2 cellular contexts compared by ENCODE assay signal in the genomic region with DNA sequence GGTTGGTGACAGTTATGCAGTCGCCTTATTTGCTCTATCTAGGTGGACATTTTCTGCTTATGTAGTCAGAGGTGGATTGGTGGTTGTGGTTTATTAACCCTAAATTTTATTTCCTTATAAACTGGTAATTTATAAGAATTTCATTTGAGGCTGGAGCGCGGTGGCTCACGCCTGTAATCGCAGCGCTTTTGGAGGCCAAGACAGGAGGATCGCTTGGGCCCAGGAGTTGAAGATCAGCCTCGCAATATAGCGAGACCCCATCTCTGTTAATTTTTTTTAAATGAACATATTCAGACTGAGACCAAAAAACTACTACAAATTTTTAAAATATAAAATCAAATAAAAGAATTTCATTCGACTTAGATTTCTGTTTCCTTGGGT.
TF ChIP-seq lines count a peak whose summit lies in the region.

No MANE protein-coding gene starts in this region.

TF ChIP-seq in A549, 52 proteins besides CTCF, POLR2A, EP300 and RAD21:
- TF ChIP-seq RARB (CRISPR knock-in tag; IDR thresholded peaks at IDR 0.05) (no peak), BHLHE40 (IDR thresholded peaks at IDR 0.05; ENCODE audit: low read depth, low read length) (no peak), SMC3 (IDR thresholded peaks at IDR 0.05) (no peak), MAFK (IDR thresholded peaks at IDR 0.05; ENCODE audit: partially characterized antibody) (no peak), JUNB (IDR thresholded peaks at IDR 0.05) (no peak), FOXS1 (CRISPR knock-in tag; IDR thresholded peaks at IDR 0.05) (no peak), ZSCAN20 (CRISPR knock-in tag; IDR thresholded peaks at IDR 0.05) (no peak), ZNF302 (CRISPR knock-in tag; IDR thresholded peaks at IDR 0.05) (no peak), HOXA7 (CRISPR knock-in tag; IDR thresholded peaks at IDR 0.05) (no peak), HEYL (CRISPR knock-in tag; IDR thresholded peaks at IDR 0.05) (no peak), RFX5 (IDR thresholded peaks at IDR 0.05) (no peak), FOSL2 (IDR thresholded peaks at IDR 0.05) (no peak), FOSL2 (CRISPR knock-in tag; IDR thresholded peaks at IDR 0.05) (no peak), EHMT2 (IDR thresholded peaks at IDR 0.05; ENCODE audit: low read depth) (no peak), ZC3H11A (IDR thresholded peaks at IDR 0.05) (no peak)
- TF ChIP-seq, protein P1, sequence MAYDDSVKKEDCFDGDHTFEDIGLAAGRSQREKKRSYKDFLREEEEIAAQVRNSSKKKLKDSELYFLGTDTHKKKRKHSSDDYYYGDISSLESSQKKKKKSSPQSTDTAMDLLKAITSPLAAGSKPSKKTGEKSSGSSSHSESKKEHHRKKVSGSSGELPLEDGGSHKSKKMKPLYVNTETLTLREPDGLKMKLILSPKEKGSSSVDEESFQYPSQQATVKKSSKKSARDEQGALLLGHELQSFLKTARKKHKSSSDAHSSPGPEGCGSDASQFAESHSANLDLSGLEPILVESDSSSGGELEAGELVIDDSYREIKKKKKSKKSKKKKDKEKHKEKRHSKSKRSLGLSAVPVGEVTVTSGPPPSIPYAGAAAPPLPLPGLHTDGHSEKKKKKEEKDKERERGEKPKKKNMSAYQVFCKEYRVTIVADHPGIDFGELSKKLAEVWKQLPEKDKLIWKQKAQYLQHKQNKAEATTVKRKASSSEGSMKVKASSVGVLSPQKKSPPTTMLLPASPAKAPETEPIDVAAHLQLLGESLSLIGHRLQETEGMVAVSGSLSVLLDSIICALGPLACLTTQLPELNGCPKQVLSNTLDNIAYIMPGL (CRISPR knock-in tag; IDR thresholded peaks at IDR 0.05; ENCODE audit: borderline replicate concordance) = no peak
- TF ChIP-seq, protein P2, sequence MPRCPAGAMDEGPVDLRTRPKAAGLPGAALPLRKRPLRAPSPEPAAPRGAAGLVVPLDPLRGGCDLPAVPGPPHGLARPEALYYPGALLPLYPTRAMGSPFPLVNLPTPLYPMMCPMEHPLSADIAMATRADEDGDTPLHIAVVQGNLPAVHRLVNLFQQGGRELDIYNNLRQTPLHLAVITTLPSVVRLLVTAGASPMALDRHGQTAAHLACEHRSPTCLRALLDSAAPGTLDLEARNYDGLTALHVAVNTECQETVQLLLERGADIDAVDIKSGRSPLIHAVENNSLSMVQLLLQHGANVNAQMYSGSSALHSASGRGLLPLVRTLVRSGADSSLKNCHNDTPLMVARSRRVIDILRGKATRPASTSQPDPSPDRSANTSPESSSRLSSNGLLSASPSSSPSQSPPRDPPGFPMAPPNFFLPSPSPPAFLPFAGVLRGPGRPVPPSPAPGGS (IDR thresholded peaks at IDR 0.05) = no peak
- TF ChIP-seq, protein P3, sequence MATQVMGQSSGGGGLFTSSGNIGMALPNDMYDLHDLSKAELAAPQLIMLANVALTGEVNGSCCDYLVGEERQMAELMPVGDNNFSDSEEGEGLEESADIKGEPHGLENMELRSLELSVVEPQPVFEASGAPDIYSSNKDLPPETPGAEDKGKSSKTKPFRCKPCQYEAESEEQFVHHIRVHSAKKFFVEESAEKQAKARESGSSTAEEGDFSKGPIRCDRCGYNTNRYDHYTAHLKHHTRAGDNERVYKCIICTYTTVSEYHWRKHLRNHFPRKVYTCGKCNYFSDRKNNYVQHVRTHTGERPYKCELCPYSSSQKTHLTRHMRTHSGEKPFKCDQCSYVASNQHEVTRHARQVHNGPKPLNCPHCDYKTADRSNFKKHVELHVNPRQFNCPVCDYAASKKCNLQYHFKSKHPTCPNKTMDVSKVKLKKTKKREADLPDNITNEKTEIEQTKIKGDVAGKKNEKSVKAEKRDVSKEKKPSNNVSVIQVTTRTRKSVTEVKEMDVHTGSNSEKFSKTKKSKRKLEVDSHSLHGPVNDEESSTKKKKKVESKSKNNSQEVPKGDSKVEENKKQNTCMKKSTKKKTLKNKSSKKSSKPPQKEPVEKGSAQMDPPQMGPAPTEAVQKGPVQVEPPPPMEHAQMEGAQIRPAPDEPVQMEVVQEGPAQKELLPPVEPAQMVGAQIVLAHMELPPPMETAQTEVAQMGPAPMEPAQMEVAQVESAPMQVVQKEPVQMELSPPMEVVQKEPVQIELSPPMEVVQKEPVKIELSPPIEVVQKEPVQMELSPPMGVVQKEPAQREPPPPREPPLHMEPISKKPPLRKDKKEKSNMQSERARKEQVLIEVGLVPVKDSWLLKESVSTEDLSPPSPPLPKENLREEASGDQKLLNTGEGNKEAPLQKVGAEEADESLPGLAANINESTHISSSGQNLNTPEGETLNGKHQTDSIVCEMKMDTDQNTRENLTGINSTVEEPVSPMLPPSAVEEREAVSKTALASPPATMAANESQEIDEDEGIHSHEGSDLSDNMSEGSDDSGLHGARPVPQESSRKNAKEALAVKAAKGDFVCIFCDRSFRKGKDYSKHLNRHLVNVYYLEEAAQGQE (IDR thresholded peaks at IDR 0.05) = no peak
- TF ChIP-seq, protein P4, sequence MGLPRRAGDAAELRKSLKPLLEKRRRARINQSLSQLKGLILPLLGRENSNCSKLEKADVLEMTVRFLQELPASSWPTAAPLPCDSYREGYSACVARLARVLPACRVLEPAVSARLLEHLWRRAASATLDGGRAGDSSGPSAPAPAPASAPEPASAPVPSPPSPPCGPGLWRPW (IDR thresholded peaks at IDR 0.05) = no peak

TF ChIP-seq in IMR-90, 13 proteins besides CTCF, POLR2A, EP300 and RAD21:
- no peak for TF ChIP-seq CHD1 (IDR thresholded peaks at IDR 0.05; ENCODE audit: low read depth, low read length)
- no peak for TF ChIP-seq NFE2L2 (IDR thresholded peaks at IDR 0.05; ENCODE audit: low read depth, low read length)
- no peak for TF ChIP-seq RCOR1 (IDR thresholded peaks at IDR 0.05; ENCODE audit: insufficient replicate concordance, low read length)
- no peak for TF ChIP-seq CEBPB (IDR thresholded peaks at IDR 0.05; ENCODE audit: low read depth, low read length)
- TF ChIP-seq, protein P5, sequence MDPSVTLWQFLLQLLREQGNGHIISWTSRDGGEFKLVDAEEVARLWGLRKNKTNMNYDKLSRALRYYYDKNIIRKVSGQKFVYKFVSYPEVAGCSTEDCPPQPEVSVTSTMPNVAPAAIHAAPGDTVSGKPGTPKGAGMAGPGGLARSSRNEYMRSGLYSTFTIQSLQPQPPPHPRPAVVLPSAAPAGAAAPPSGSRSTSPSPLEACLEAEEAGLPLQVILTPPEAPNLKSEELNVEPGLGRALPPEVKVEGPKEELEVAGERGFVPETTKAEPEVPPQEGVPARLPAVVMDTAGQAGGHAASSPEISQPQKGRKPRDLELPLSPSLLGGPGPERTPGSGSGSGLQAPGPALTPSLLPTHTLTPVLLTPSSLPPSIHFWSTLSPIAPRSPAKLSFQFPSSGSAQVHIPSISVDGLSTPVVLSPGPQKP (IDR thresholded peaks at IDR 0.05; ENCODE audit: borderline replicate concordance, low read depth, low read length) = no peak
- TF ChIP-seq MXI1 (IDR thresholded peaks at IDR 0.05; ENCODE audit: borderline replicate concordance, low read depth, low read length) = no peak
- TF ChIP-seq MAFK (IDR thresholded peaks at IDR 0.05; ENCODE audit: low read depth, low read length) = no peak
- TF ChIP-seq, protein P6, sequence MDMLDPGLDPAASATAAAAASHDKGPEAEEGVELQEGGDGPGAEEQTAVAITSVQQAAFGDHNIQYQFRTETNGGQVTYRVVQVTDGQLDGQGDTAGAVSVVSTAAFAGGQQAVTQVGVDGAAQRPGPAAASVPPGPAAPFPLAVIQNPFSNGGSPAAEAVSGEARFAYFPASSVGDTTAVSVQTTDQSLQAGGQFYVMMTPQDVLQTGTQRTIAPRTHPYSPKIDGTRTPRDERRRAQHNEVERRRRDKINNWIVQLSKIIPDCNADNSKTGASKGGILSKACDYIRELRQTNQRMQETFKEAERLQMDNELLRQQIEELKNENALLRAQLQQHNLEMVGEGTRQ (IDR thresholded peaks at IDR 0.05; ENCODE audit: low read depth, low read length) = no peak
- TF ChIP-seq FOS (IDR thresholded peaks at IDR 0.05; ENCODE audit: low read depth, low read length) = no peak
- no peak for TF ChIP-seq SMC3 (IDR thresholded peaks at IDR 0.05; ENCODE audit: low read depth, low read length)
- TF ChIP-seq MAZ (IDR thresholded peaks at IDR 0.05; ENCODE audit: borderline replicate concordance, low read depth, low read length) = no peak
- no peak for TF ChIP-seq RFX5 (IDR thresholded peaks at IDR 0.05; ENCODE audit: low read depth, low read length)
- no peak for TF ChIP-seq BHLHE40 (IDR thresholded peaks at IDR 0.05; ENCODE audit: low read depth, low read length)
